ENCODE assay signal across 16 cellular contexts in the genomic region with DNA sequence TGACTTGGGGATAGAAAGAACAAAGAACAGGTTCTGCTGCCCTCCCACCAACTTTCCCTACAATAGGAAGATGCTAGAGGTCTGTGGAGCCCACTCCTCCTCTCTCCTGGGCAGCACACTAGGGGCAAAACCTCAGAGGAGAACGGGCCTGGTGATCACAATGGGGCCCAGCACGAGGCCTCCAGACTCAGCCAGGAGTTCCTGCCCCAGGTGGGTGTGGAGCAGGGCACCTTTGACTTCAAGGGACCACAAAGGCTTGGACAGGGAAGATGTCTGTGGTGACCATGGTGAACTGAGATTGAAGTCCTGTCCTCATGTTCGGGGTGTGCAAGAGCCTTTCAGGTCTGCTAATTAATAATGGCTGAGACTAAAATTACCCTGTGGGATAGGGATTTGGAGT.
DNase-seq lines count a peak whose midpoint lies in the region; ATAC-seq and TF ChIP-seq lines count a peak whose summit lies in the region.
"Had no signal": no experiment of that assay in that cellular context is flagged by ENCODE, and none has a peak within 500 bp of the region (broad histone marks: within the 10 kb centered on the region; RNA-seq: fewer than 3 reads in every experiment).

No MANE protein-coding gene starts in this region.

- H3K27ac ChIP-seq in GM23338 (ENCODE audit: low read depth) (no peak overlapping the region), neuronal stem cell (replicated peaks; ENCODE audit: low read length) (no peak overlapping the region)
- H3K27ac ChIP-seq: BLaER1 treated with 17β-estradiol and CSF1 and Interleukin-3, amounts not matched to agents 10 nM and 100 nM; HL-60 had no signal

- H3K4me1 ChIP-seq in Caco-2 (peaks cover 89% of the 10 kb centered on the region), GM23338 (ENCODE audit: insufficient read depth) (peaks cover 18% of the 10 kb centered on the region), adipocyte (ENCODE audit: control insufficient read depth, insufficient read depth, low read length) (peaks cover 64% of the 10 kb centered on the region), neuronal stem cell (ENCODE audit: control insufficient read depth in 2 of 2, insufficient read depth in 1 of 2, low read depth in 1 of 2, low read length in 2 of 2) (peaks cover 4 to 9% of the 10 kb centered on the region in 2 donors)

- no peak overlapping the region for H2BK5ac ChIP-seq in neuronal stem cell (ENCODE audit: low read length)

- H2BK15ac ChIP-seq in neuronal stem cell (ENCODE audit: low read length) = no peak overlapping the region

- CTCF ChIA-PET in Caco-2 (lab: Charles Lee) = no interaction called here

- no peak overlapping the region for H3K14ac ChIP-seq in neuronal stem cell (ENCODE audit: low read length)

- DNase-seq in Caco-2 = no peak
- DNase-seq in GM23338 (ENCODE audit: low spot score) = no peak
- DNase-seq in adipocyte (ENCODE audit: low read depth) = no peak
- DNase-seq in neuronal stem cell (ENCODE audit: low spot score) = no peak
- DNase-seq in stimulated activated CD4-positive, alpha-beta T cell treated with anti-CD3 and anti-CD28 coated beads, Interleukin-4, amount 100 ng/mL, for 24 hours = no peak
- no peak for DNase-seq in SIG-M5 treated with dmso at 0.1 percent for 504 hours (lab: John Stamatoyannopoulos, UW; ENCODE audit: unreplicated experiment)
- DNase-seq in NCI-H524 (lab: John Stamatoyannopoulos, UW) = no peak
- DNase-seq: ACHN; Calu3; CD4-positive, CD25-positive, alpha-beta regulatory T cell; DMS79 had no signal

- no peak overlapping the region for H4K8ac ChIP-seq in neuronal stem cell (ENCODE audit: low read depth, low read length)

- ATAC-seq in GM23338 = no peak
- ATAC-seq in HG03571 (IDR thresholded peaks at IDR 0.05; ENCODE audit: unreplicated experiment) = no peak
- ATAC-seq: GM12878, K562 had no signal

- H2BK120ac ChIP-seq in neuronal stem cell (ENCODE audit: low read depth, low read length) = no peak overlapping the region

- intact Hi-C loops in Caco-2 (cut with micrococcal nuclease; ENCODE audit: unreplicated experiment) = no loop called here

- H3K18ac ChIP-seq in neuronal stem cell (ENCODE audit: low read length) = peak overlapping the region; percentile 62

- H2AK5ac ChIP-seq in neuronal stem cell (ENCODE audit: low read depth, low read length) = no peak overlapping the region

- no peaks in the 10 kb centered on the region for H4K20me1 ChIP-seq in GM23338 (replicated peaks; ENCODE audit: insufficient read depth)
- H4K20me1 ChIP-seq: BLaER1 treated with 17β-estradiol and CSF1 and Interleukin-3, amounts not matched to agents 10 nM and 100 nM had no signal

- H2BK12ac ChIP-seq in neuronal stem cell (ENCODE audit: low read length) = no peak overlapping the region

- H3F3A ChIP-seq in GM23338 (replicated peaks; ENCODE audit: low read depth) = peaks cover 6% of the 10 kb centered on the region; the same call in 1 of the 2 replicates

- BruUV-seq in Caco-2 (replicated peaks; lab: Mats Ljungman, UMichigan) = no TSS peak

- H3K27me3 ChIP-seq in Caco-2 (replicated peaks; ENCODE audit: control insufficient read depth, insufficient read depth, low read length) (no peaks in the 10 kb centered on the region), GM23338 (ENCODE audit: insufficient read depth) (no peaks in the 10 kb centered on the region), adipocyte (replicated peaks; ENCODE audit: control insufficient read depth, insufficient read depth, low read length) (no peaks in the 10 kb centered on the region), neuronal stem cell (ENCODE audit: control insufficient read depth in 3 of 3, insufficient read depth in 3 of 3, low read depth in 1 of 3, low read length in 3 of 3) (no peaks in the 10 kb centered on the region)
- H3K27me3 ChIP-seq: BLaER1 treated with 17β-estradiol and CSF1 and Interleukin-3, amounts not matched to agents 10 nM and 100 nM had no signal

- H3K4me1 Mint-ChIP-seq in Caco-2 (ENCODE audit: low read depth, unreplicated experiment) (peaks cover 57% of the 10 kb centered on the region), GM23338 (peaks cover 22% of the 10 kb centered on the region)
- H3K4me1 Mint-ChIP-seq: CD4-positive, CD25-positive, alpha-beta regulatory T cell had no signal

- TF ChIP-seq CTCF in Caco-2 (IDR thresholded peaks at IDR 0.05; ENCODE audit: insufficient read depth in 1 of 2, low read depth in 1 of 2, low read length in 1 of 2, severe bottlenecking in 1 of 2, unreplicated experiment in 1 of 2) = no peak
- no peak for TF ChIP-seq CTCF in GM23338 (conservative IDR thresholded peaks at IDR 0.05; ENCODE audit: low read depth in 2 of 2)

- H3K9me3 Mint-ChIP-seq in Caco-2 (ENCODE audit: unreplicated experiment) (no peaks in the 10 kb centered on the region), GM23338 (no peaks in the 10 kb centered on the region)
- H3K9me3 Mint-ChIP-seq: CD4-positive, CD25-positive, alpha-beta regulatory T cell had no signal

- POLR2A ChIA-PET in Caco-2 (lab: Charles Lee) = no interaction called here

- H3K9me2 ChIP-seq in GM23338 (ENCODE audit: insufficient read depth) = no peaks in the 10 kb centered on the region

- no peaks in the 10 kb centered on the region for H3K79me1 ChIP-seq in neuronal stem cell (ENCODE audit: low read depth, low read length)

- no peaks in the 10 kb centered on the region for H3K9me3 ChIP-seq in Caco-2
- H3K9me3 ChIP-seq in adipocyte (ENCODE audit: control insufficient read depth, low read length) = no peaks in the 10 kb centered on the region
- no peaks in the 10 kb centered on the region for H3K9me3 ChIP-seq in neuronal stem cell (replicated peaks in 1 of 2; ENCODE audit: control insufficient read depth in 2 of 2, insufficient read depth in 1 of 2, low read depth in 1 of 2, low read length in 2 of 2)
- H3K9me3 ChIP-seq: BLaER1 treated with 17β-estradiol and CSF1 and Interleukin-3, amounts not matched to agents 10 nM and 100 nM had no signal

- H3K27me3 Mint-ChIP-seq in Caco-2 (ENCODE audit: insufficient read depth, unreplicated experiment) (no peaks in the 10 kb centered on the region), GM23338 (ENCODE audit: insufficient read depth, low read depth, poor library complexity) (no peaks in the 10 kb centered on the region)

- no peak overlapping the region for H3K4me3 ChIP-seq in Caco-2 (ENCODE audit: low read depth, low read length)
- no peak overlapping the region for H3K4me3 ChIP-seq in GM23338
- H3K4me3 ChIP-seq in adipocyte (ENCODE audit: low read length) = no peak overlapping the region
- H3K4me3 ChIP-seq in neuronal stem cell (ENCODE audit: low read length in 2 of 2) = no peak overlapping the region
- H3K4me3 ChIP-seq: BLaER1 treated with 17β-estradiol and CSF1 and Interleukin-3, amounts not matched to agents 10 nM and 100 nM; GM12878; K562 had no signal

- H3K4me3 Mint-ChIP-seq in Caco-2 (ENCODE audit: unreplicated experiment) (no peak overlapping the region), GM23338 (no peak overlapping the region)
- H3K4me3 Mint-ChIP-seq: CD4-positive, CD25-positive, alpha-beta regulatory T cell had no signal

- H3K36me3 ChIP-seq in Caco-2 (ENCODE audit: control insufficient read depth, insufficient read depth, low read length) = peaks cover 1% of the 10 kb centered on the region; the same call in 1 of the 2 replicates
- no peaks in the 10 kb centered on the region for H3K36me3 ChIP-seq in GM23338 (ENCODE audit: insufficient read depth)
- no peaks in the 10 kb centered on the region for H3K36me3 ChIP-seq in adipocyte (ENCODE audit: control insufficient read depth, insufficient read depth, low read length, severe bottlenecking)
- no peaks in the 10 kb centered on the region for H3K36me3 ChIP-seq in neuronal stem cell (replicated peaks in 1 of 2; ENCODE audit: control insufficient read depth in 2 of 2, insufficient read depth in 2 of 2, low read length in 2 of 2)
- H3K36me3 ChIP-seq: BLaER1 treated with 17β-estradiol and CSF1 and Interleukin-3, amounts not matched to agents 10 nM and 100 nM had no signal

- no peak overlapping the region for H3K4me2 ChIP-seq in GM23338
- H3K4me2 ChIP-seq in neuronal stem cell (ENCODE audit: insufficient read depth, low read length, poor library complexity, severe bottlenecking) = no peak overlapping the region
- H3K4me2 ChIP-seq: BLaER1 treated with 17β-estradiol and CSF1 and Interleukin-3, amounts not matched to agents 10 nM and 100 nM had no signal

- H3K27ac Mint-ChIP-seq in Caco-2 (ENCODE audit: unreplicated experiment) (peak overlapping the region; percentile 43), GM23338 (peak overlapping the region; percentile 52; the same call in 1 of the 2 replicates)
- H3K27ac Mint-ChIP-seq: CD4-positive, CD25-positive, alpha-beta regulatory T cell had no signal

- H3K9ac ChIP-seq in adipocyte (ENCODE audit: low read length) (peak overlapping the region; percentile 32), neuronal stem cell (ENCODE audit: low read depth, low read length, poor library complexity) (no peak overlapping the region)
- H3K9ac ChIP-seq: BLaER1 treated with 17β-estradiol and CSF1 and Interleukin-3, amounts not matched to agents 10 nM and 100 nM had no signal

- H2AFZ ChIP-seq in GM23338 = no peak overlapping the region
- no peak overlapping the region for H2AFZ ChIP-seq in neuronal stem cell (ENCODE audit: low read length)

- no peak overlapping the region for H4K91ac ChIP-seq in neuronal stem cell (ENCODE audit: low read depth, low read length, poor library complexity)

- peaks cover 13% of the 10 kb centered on the region for H3K36me3 Mint-ChIP-seq in Caco-2 (ENCODE audit: insufficient read depth, unreplicated experiment)
- no peaks in the 10 kb centered on the region for H3K36me3 Mint-ChIP-seq in GM23338 (ENCODE audit: low read depth)
- H3K36me3 Mint-ChIP-seq: CD4-positive, CD25-positive, alpha-beta regulatory T cell had no signal

- no peak overlapping the region for H3K23ac ChIP-seq in neuronal stem cell (ENCODE audit: low read depth, low read length, poor library complexity)

- no peaks in the 10 kb centered on the region for H3K79me2 ChIP-seq in GM23338 (replicated peaks; ENCODE audit: insufficient read depth)

- no CpG with 5 or more reads among the region's 3 CpGs for WGBS in neuronal stem cell (ENCODE audit: extremely low coverage in 2 of 2, insufficient read length in 2 of 2, insufficient replicate concordance in 1 of 2), 2 donors

- no peak overlapping the region for H3K4ac ChIP-seq in neuronal stem cell (ENCODE audit: low read length)

TF ChIP-seq in GM23338, 12 proteins besides CTCF, POLR2A, EP300 and RAD21 (continues in another document):
- TF ChIP-seq EZH2phosphoT487 (IDR thresholded peaks at IDR 0.05; ENCODE audit: unreplicated experiment) (no peak), CREB1 (CRISPR knock-in tag; IDR thresholded peaks at IDR 0.05; ENCODE audit: low read depth) (no peak), ZNF331 (CRISPR knock-in tag; IDR thresholded peaks at IDR 0.05; ENCODE audit: low read depth) (no peak), STAT1 (IDR thresholded peaks at IDR 0.05; ENCODE audit: unreplicated experiment) (no peak), NANOG (IDR thresholded peaks at IDR 0.05; ENCODE audit: borderline replicate concordance) (no peak)
